ENCODE assay signal across 22 cellular contexts in the genomic region with DNA sequence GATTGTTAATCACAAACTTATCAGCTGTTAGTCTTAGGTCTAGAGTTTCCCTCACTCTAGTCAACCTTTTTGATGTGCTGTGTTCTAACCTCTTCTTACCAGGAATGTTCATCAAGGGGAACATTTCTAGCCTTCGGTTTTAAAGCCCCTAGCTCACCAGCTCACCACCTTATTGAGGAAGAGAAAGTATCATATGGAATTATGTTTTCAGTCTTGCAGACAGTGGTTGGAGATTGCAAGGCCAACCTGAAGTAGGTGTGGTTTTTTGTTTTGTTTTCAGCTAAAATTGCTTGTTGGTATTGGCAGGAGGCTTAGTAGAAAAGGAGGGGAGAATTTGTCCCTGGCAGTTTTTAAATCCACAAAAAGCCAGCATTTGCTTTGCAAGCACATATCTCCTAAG. TPM values are rescaled to one million over a fixed set of nuclear protein-coding genes. Genes with fewer than 3 reads are reported as not detected.
DNase-seq lines count a peak whose midpoint lies in the region; ATAC-seq, FAIRE-seq and TF ChIP-seq lines count a peak whose summit lies in the region.
"Had no signal": no experiment of that assay in that cellular context is flagged by ENCODE, and none has a peak within 500 bp of the region (broad histone marks: within the 10 kb centered on the region; RNA-seq: fewer than 3 reads in every experiment).

No MANE protein-coding gene starts in this region.

- H3K4me1 ChIP-seq in OCI-LY3 (ENCODE audit: low read length): peaks cover 17% of the 10 kb centered on the region
- H3K4me1 ChIP-seq in foreskin keratinocyte: peaks cover 20% of the 10 kb centered on the region
- peaks cover 0 to 13% (median 7%) of the 10 kb centered on the region in 4 donors for H3K4me1 ChIP-seq in tibial artery
- H3K4me1 ChIP-seq: pancreas, testis had no signal

- no peak for DNase-seq in activated naive CD8-positive, alpha-beta T cell treated with anti-CD3 and anti-CD28 coated beads, Interleukin-2, amount 10 ng/mL, durations not matched to agents 7 days and 5 days
- no peak for DNase-seq in activated naive CD8-positive, alpha-beta T cell treated with anti-CD3 and anti-CD28 coated beads, Interleukin-2, amount 50 U/mL, for 24 hours
- DNase-seq in foreskin keratinocyte (no peak), tibial artery (no peak), T-cell (no peak), HTR-8/SVneo (ENCODE audit: insufficient read length, low spot score) (no peak)
- no peak for DNase-seq in stimulated activated naive CD8-positive, alpha-beta T cell treated with anti-CD3 and anti-CD28 coated beads, Interleukin-15, amount 100 ng/mL, for 72 hours
- DNase-seq: activated CD4-positive, alpha-beta T cell treated with anti-CD3 and anti-CD28 coated beads for 36 hours; activated effector memory CD4-positive, alpha-beta T cell treated with anti-CD3 and anti-CD28 coated beads, Interleukin-2, amount 50 U/mL, for 16 hours; cortex of kidney; DMS153; GOT3; Kasumi-1; NCI-H1105 treated with DMSO at 0.1 percent for 48 hours; NCI-H2081 treated with DMSO at 0.1 percent for 48 hours; pancreas; testis had no signal

- TF ChIP-seq CTCF in OCI-LY3 (IDR thresholded peaks at IDR 0.05; ENCODE audit: low read depth, low read length) (no peak), foreskin keratinocyte (conservative IDR thresholded peaks at IDR 0.05) (no peak), tibial artery (IDR thresholded peaks at IDR 0.05) (no peak)

- POLR2A ChIA-PET in activated naive CD8-positive, alpha-beta T cell treated with anti-CD3 and anti-CD28 coated beads, Interleukin-2, amount 10 ng/mL, durations not matched to agents 7 days and 5 days (lab: Charles Lee): no interaction called here
- POLR2A ChIA-PET in T-cell (lab: Charles Lee): no interaction called here

- CTCF ChIA-PET in T-cell (lab: Charles Lee): interaction anchor here in 1 of 2 donors (0.7 kb wide), 1 partner anchor 599 kb away, joined by 3 read pairs; no protein-coding TSS in a partner anchor

- H3K36me3 ChIP-seq in OCI-LY3 (replicated peaks; ENCODE audit: low read depth, low read length) (no peaks in the 10 kb centered on the region), tibial artery (no peaks in the 10 kb centered on the region)
- H3K36me3 ChIP-seq: pancreas had no signal

- peaks cover 3% of the 10 kb centered on the region for H3K9me3 Mint-ChIP-seq in activated naive CD8-positive, alpha-beta T cell treated with anti-CD3 and anti-CD28 coated beads, Interleukin-2, amount 10 ng/mL, durations not matched to agents 7 days and 5 days
- H3K9me3 Mint-ChIP-seq in activated naive CD8-positive, alpha-beta T cell treated with anti-CD3 and anti-CD28 coated beads, Interleukin-2, amount 50 U/mL, for 24 hours: no peaks in the 10 kb centered on the region
- no peaks in the 10 kb centered on the region for H3K9me3 Mint-ChIP-seq in T-cell
- H3K9me3 Mint-ChIP-seq in stimulated activated naive CD8-positive, alpha-beta T cell treated with anti-CD3 and anti-CD28 coated beads, Interleukin-15, amount 100 ng/mL, for 72 hours: peaks cover 0 to 6% of the 10 kb centered on the region in 2 donors

- peak overlapping the region; percentile 54 for H3K4me2 ChIP-seq in OCI-LY3 (ENCODE audit: low read length)

- 0 out of 2 replicates have a peak overlapping the region, but pooled peaks have one; percentile 22 for H2AFZ ChIP-seq in OCI-LY3 (ENCODE audit: low read depth, low read length)

- H3K27me3 ChIP-seq in OCI-LY3 (ENCODE audit: low read depth, low read length) (peaks cover 15% of the 10 kb centered on the region), foreskin keratinocyte (no peaks in the 10 kb centered on the region), tibial artery (no peaks in the 10 kb centered on the region)
- H3K27me3 ChIP-seq: pancreas, testis had no signal

- peaks cover 9% of the 10 kb centered on the region for H3K27me3 Mint-ChIP-seq in activated naive CD8-positive, alpha-beta T cell treated with anti-CD3 and anti-CD28 coated beads, Interleukin-2, amount 10 ng/mL, durations not matched to agents 7 days and 5 days
- H3K27me3 Mint-ChIP-seq in activated naive CD8-positive, alpha-beta T cell treated with anti-CD3 and anti-CD28 coated beads, Interleukin-2, amount 50 U/mL, for 24 hours: peaks cover 2% of the 10 kb centered on the region
- H3K27me3 Mint-ChIP-seq in T-cell: peaks cover 0 to 10% of the 10 kb centered on the region in 2 donors
- H3K27me3 Mint-ChIP-seq in stimulated activated naive CD8-positive, alpha-beta T cell treated with anti-CD3 and anti-CD28 coated beads, Interleukin-15, amount 100 ng/mL, for 72 hours: peaks cover 17% of the 10 kb centered on the region

- intact Hi-C loops in tibial artery (cut with DNase I; ENCODE audit: low total_unique reads): no loop called here

- H3K9me3 ChIP-seq in OCI-LY3 (ENCODE audit: insufficient read depth, low read length) (no peaks in the 10 kb centered on the region), tibial artery (no peaks in the 10 kb centered on the region)
- H3K9me3 ChIP-seq: pancreas, testis had no signal

- no peaks in the 10 kb centered on the region for H4K20me1 ChIP-seq in OCI-LY3 (ENCODE audit: insufficient read depth, low read length)

- H3K36me3 Mint-ChIP-seq in activated naive CD8-positive, alpha-beta T cell treated with anti-CD3 and anti-CD28 coated beads, Interleukin-2, amount 10 ng/mL, durations not matched to agents 7 days and 5 days: peaks cover 1% of the 10 kb centered on the region
- no peaks in the 10 kb centered on the region for H3K36me3 Mint-ChIP-seq in activated naive CD8-positive, alpha-beta T cell treated with anti-CD3 and anti-CD28 coated beads, Interleukin-2, amount 50 U/mL, for 24 hours (ENCODE audit: low read depth)
- no peaks in the 10 kb centered on the region for H3K36me3 Mint-ChIP-seq in T-cell

- H3K27ac Mint-ChIP-seq in activated naive CD8-positive, alpha-beta T cell treated with anti-CD3 and anti-CD28 coated beads, Interleukin-2, amount 10 ng/mL, durations not matched to agents 7 days and 5 days: peak overlapping the region; percentile 7
- no peak overlapping the region for H3K27ac Mint-ChIP-seq in activated naive CD8-positive, alpha-beta T cell treated with anti-CD3 and anti-CD28 coated beads, Interleukin-2, amount 50 U/mL, for 24 hours
- no peak overlapping the region for H3K27ac Mint-ChIP-seq in T-cell
- H3K27ac Mint-ChIP-seq in stimulated activated naive CD8-positive, alpha-beta T cell treated with anti-CD3 and anti-CD28 coated beads, Interleukin-15, amount 100 ng/mL, for 72 hours: no peak overlapping the region
- H3K27ac Mint-ChIP-seq: activated CD4-positive, alpha-beta T cell treated with anti-CD3 and anti-CD28 coated beads for 36 hours had no signal

- H3K27ac ChIP-seq in OCI-LY3 (ENCODE audit: low read length) (no peak overlapping the region), foreskin keratinocyte (peak overlapping the region; percentile 48), tibial artery (peak overlapping the region; percentile 36 to 47)
- H3K27ac ChIP-seq: pancreas, testis had no signal

- H3K79me2 ChIP-seq in OCI-LY3 (ENCODE audit: low read length): no peaks in the 10 kb centered on the region

- H3K4me3 ChIP-seq in OCI-LY3 (ENCODE audit: low read length) (peak overlapping the region; percentile 18; the same call in 1 of the 2 replicates), tibial artery (no peak overlapping the region)
- H3K4me3 ChIP-seq: pancreas, testis had no signal

- H3K4me3 Mint-ChIP-seq in activated naive CD8-positive, alpha-beta T cell treated with anti-CD3 and anti-CD28 coated beads, Interleukin-2, amount 10 ng/mL, durations not matched to agents 7 days and 5 days: no peak overlapping the region
- H3K4me3 Mint-ChIP-seq in activated naive CD8-positive, alpha-beta T cell treated with anti-CD3 and anti-CD28 coated beads, Interleukin-2, amount 50 U/mL, for 24 hours: no peak overlapping the region
- no peak overlapping the region for H3K4me3 Mint-ChIP-seq in T-cell
- H3K4me3 Mint-ChIP-seq in stimulated activated naive CD8-positive, alpha-beta T cell treated with anti-CD3 and anti-CD28 coated beads, Interleukin-15, amount 100 ng/mL, for 72 hours: no peak overlapping the region
- H3K4me3 Mint-ChIP-seq: activated CD4-positive, alpha-beta T cell treated with anti-CD3 and anti-CD28 coated beads for 36 hours had no signal

- ATAC-seq in activated naive CD8-positive, alpha-beta T cell treated with anti-CD3 and anti-CD28 coated beads, Interleukin-2, amount 10 ng/mL, durations not matched to agents 7 days and 5 days (ENCODE audit: low read depth): no peak
- ATAC-seq in activated naive CD8-positive, alpha-beta T cell treated with anti-CD3 and anti-CD28 coated beads, Interleukin-2, amount 50 U/mL, for 24 hours: no peak
- ATAC-seq in foreskin keratinocyte: no peak
- no peak for ATAC-seq in T-cell (replicated peaks in 1 of 4)
- no peak for ATAC-seq in stimulated activated naive CD8-positive, alpha-beta T cell treated with anti-CD3 and anti-CD28 coated beads, Interleukin-15, amount 100 ng/mL, for 72 hours
- ATAC-seq: activated CD4-positive, alpha-beta T cell treated with anti-CD3 and anti-CD28 coated beads for 36 hours; sciatic nerve had no signal

- H3K4me1 Mint-ChIP-seq in activated naive CD8-positive, alpha-beta T cell treated with anti-CD3 and anti-CD28 coated beads, Interleukin-2, amount 10 ng/mL, durations not matched to agents 7 days and 5 days: peaks cover 8% of the 10 kb centered on the region
- peaks cover 6% of the 10 kb centered on the region for H3K4me1 Mint-ChIP-seq in activated naive CD8-positive, alpha-beta T cell treated with anti-CD3 and anti-CD28 coated beads, Interleukin-2, amount 50 U/mL, for 24 hours
- H3K4me1 Mint-ChIP-seq in T-cell: peaks cover 7 to 11% (median 10%) of the 10 kb centered on the region in 3 donors
- peaks cover 11% of the 10 kb centered on the region for H3K4me1 Mint-ChIP-seq in stimulated activated naive CD8-positive, alpha-beta T cell treated with anti-CD3 and anti-CD28 coated beads, Interleukin-15, amount 100 ng/mL, for 72 hours

- H3K9ac ChIP-seq in OCI-LY3 (ENCODE audit: low read length): no peak overlapping the region; the same call in 1 of the 2 replicates

- no peak for FAIRE-seq in HTR-8/SVneo (lab: Jason Lieb, UNC)
- FAIRE-seq: G401.6, GM19239, pancreas, TTC549 had no signal

RNA-seq across cellular contexts. Expression of gene CCDC80, which starts 48.4 kb away (rescaled TPM):
- not detected for total RNA-seq in activated naive CD8-positive, alpha-beta T cell treated with anti-CD3 and anti-CD28 coated beads, Interleukin-2, amount 10 ng/mL, durations not matched to agents 7 days and 5 days
- total RNA-seq in foreskin keratinocyte: 24.5 and 25.0 TPM in 2 replicates
- polyA plus RNA-seq in foreskin keratinocyte: 15.7 and 17.0 TPM in 2 replicates
- under 1 TPM in 3 of 5 donors, not detected in 2; 0.55 to 0.66 (median 0.56) TPM for total RNA-seq in T-cell
- total RNA-seq: activated CD4-positive, alpha-beta T cell treated with anti-CD3 and anti-CD28 coated beads for 36 hours had no signal

Comparison
In these comparisons a context has a peak if more than half of its experiments do, and no peak if none do; other contexts are left out.
1. RNA of gene CCDC80, which starts 48.4 kb away (total RNA-seq): 24.5 to 25.0 TPM in foreskin keratinocyte; 0.55 to 0.66 TPM in T-cell and not detected in activated naive CD8-positive, alpha-beta T cell treated with anti-CD3 and anti-CD28 coated beads, Interleukin-2, amount 10 ng/mL, durations not matched to agents 7 days and 5 days; every median in the first group is over 10 times any median in the second.